In genomic region chrX:53918697-53919096, GRCh38 we compare ENCODE assay signal across 18 cellular contexts.
A peak's percentile ranks its signal among the peaks of the same experiment; 100 is the strongest.
DNase-seq lines count a peak whose midpoint lies in the region; ATAC-seq and TF ChIP-seq lines count a peak whose summit lies in the region.
"Had no signal": no experiment of that assay in that cellular context is flagged by ENCODE, and none has a peak within 500 bp of the region (broad histone marks: within the 10 kb centered on the region; RNA-seq: fewer than 3 reads in every experiment).

No MANE protein-coding gene starts in this region.

- H3K4me3 Mint-ChIP-seq in endothelial cell (ENCODE audit: unreplicated experiment), result no peak overlapping the region
- H3K4me3 Mint-ChIP-seq: CD4-positive, alpha-beta memory T cell had no signal

- TF ChIP-seq POLR2A in body of pancreas (IDR thresholded peaks at IDR 0.05), result no peak

- no peaks in the 10 kb centered on the region for H3K27me3 ChIP-seq in body of pancreas
- H3K27me3 ChIP-seq: BE2C had no signal

- intact Hi-C loops in body of pancreas (cut with DNase I), result no loop called here

- H3K9me3 Mint-ChIP-seq in endothelial cell (ENCODE audit: unreplicated experiment), result no peaks in the 10 kb centered on the region
- H3K9me3 Mint-ChIP-seq: CD4-positive, alpha-beta memory T cell had no signal

- peak; percentile 7 for DNase-seq in OCI-M1 (lab: John Stamatoyannopoulos, UW)
- DNase-seq in body of pancreas, result peak in 3 of 4 donors; percentile 12 to 46 (median 14)
- DNase-seq in iris pigment epithelial cell (ENCODE audit: low read depth), result peak; percentile 18
- DNase-seq in retinal pigment epithelial cell (ENCODE audit: low read depth), result peak; percentile 36
- no peak for DNase-seq in NCI-H146 (lab: John Stamatoyannopoulos, UW)
- DNase-seq in H4 (ENCODE audit: low spot score), result no peak
- DNase-seq in endothelial cell (ENCODE audit: low spot score), result no peak
- DNase-seq: BE2C; CD4-positive, alpha-beta memory T cell; COR-L47; DMS153; DMS79 treated with DMSO at 0.1 percent for 48 hours; EL; GDM1; IMR-90 had no signal

- H3K36me3 ChIP-seq in body of pancreas (replicated peaks in 1 of 2; ENCODE audit: insufficient read depth in 1 of 2, low read depth in 2 of 2), result no peaks in the 10 kb centered on the region
- H3K36me3 ChIP-seq: BE2C had no signal

- no peak overlapping the region for H3K27ac Mint-ChIP-seq in endothelial cell (ENCODE audit: unreplicated experiment)
- H3K27ac Mint-ChIP-seq: CD4-positive, alpha-beta memory T cell had no signal

- no peak overlapping the region for H3K4me3 ChIP-seq in body of pancreas
- H3K4me3 ChIP-seq in retinal pigment epithelial cell (ENCODE audit: low read length), result no peak overlapping the region
- H3K4me3 ChIP-seq: A549 had no signal

- H3K4me1 Mint-ChIP-seq in endothelial cell (ENCODE audit: unreplicated experiment), result no peaks in the 10 kb centered on the region
- H3K4me1 Mint-ChIP-seq: CD4-positive, alpha-beta memory T cell had no signal

- no peaks in the 10 kb centered on the region for H3K9me3 ChIP-seq in body of pancreas
- H3K9me3 ChIP-seq: A549, BE2C had no signal

- no peak overlapping the region for H3K27ac ChIP-seq in body of pancreas
- H3K27ac ChIP-seq: A549, C4-2B had no signal

- no peaks in the 10 kb centered on the region for H3K4me1 ChIP-seq in body of pancreas
- H3K4me1 ChIP-seq: A549, BE2C had no signal

- peak; percentile 56 for ATAC-seq in body of pancreas
- ATAC-seq: A549, HCT116 had no signal

- no peaks in the 10 kb centered on the region for H3K36me3 Mint-ChIP-seq in endothelial cell (ENCODE audit: low read depth, unreplicated experiment)
- H3K36me3 Mint-ChIP-seq: CD4-positive, alpha-beta memory T cell had no signal

- H3K27me3 Mint-ChIP-seq in endothelial cell (ENCODE audit: unreplicated experiment), result peaks cover 1% of the 10 kb centered on the region

- TF ChIP-seq CTCF in body of pancreas (IDR thresholded peaks at IDR 0.05) (no peak), retinal pigment epithelial cell (conservative IDR thresholded peaks at IDR 0.05; ENCODE audit: low read depth, low read length) (no peak), endothelial cell (IDR thresholded peaks at IDR 0.05; ENCODE audit: unreplicated experiment) (no peak)

Comparison
In these comparisons a context has a peak if more than half of its experiments do, and no peak if none do; other contexts are left out.
1. DNase-seq: peak in OCI-M1 (single experiment), body of pancreas (3 of 4), iris pigment epithelial cell (single experiment) and retinal pigment epithelial cell (single experiment); none in NCI-H146 (single experiment), H4 (single experiment) and endothelial cell (single experiment).